In the genomic region with DNA sequence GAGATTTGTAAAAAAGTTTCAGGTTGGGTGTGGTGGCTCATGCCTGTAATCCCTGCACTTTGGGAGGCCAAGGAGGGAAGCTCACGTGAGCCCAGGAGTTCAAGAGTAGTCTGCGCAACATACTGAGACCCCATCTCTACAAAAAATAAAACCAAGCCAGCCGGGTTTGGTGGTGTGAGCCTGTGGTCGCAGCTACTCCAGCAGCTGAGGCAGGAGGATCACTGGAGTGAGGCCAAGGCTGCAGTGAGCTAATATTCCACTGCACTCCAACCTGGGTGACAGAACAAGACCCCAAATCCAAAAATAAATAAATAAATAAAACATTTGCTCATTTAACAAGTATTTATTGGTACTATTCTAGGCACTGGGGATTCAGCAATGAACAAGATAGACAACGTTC, we compare ENCODE assay signal across 9 cellular contexts. TPM values are rescaled to one million over a fixed set of nuclear protein-coding genes. Genes with fewer than 3 reads are reported as not detected.
DNase-seq lines count a peak whose midpoint lies in the region; ATAC-seq and TF ChIP-seq lines count a peak whose summit lies in the region.
"Had no signal": no experiment of that assay in that cellular context is flagged by ENCODE, and none has a peak within 500 bp of the region (broad histone marks: within the 10 kb centered on the region; RNA-seq: fewer than 3 reads in every experiment).

No MANE protein-coding gene starts in this region.

- no peaks in the 10 kb centered on the region for H3K27me3 ChIP-seq in GM06990 (replicated peaks; ENCODE audit: control insufficient read depth, insufficient read depth, low read length)
- H3K27me3 ChIP-seq: tibial nerve had no signal

- H3K4me3 Mint-ChIP-seq in dendritic cell treated with granulocyte-macrophage colony-stimulating factor and Interleukin-4, amounts not matched to agents 40 ng/mL and 50 ng/mL, for 4 days: peak overlapping the region; percentile 90
- H3K4me3 Mint-ChIP-seq in osteocyte (ENCODE audit: unreplicated experiment): peak overlapping the region; percentile 97

- peaks cover 34% of the 10 kb centered on the region for H3K4me1 Mint-ChIP-seq in dendritic cell treated with granulocyte-macrophage colony-stimulating factor and Interleukin-4, amounts not matched to agents 40 ng/mL and 50 ng/mL, for 4 days (ENCODE audit: low read depth)
- peaks cover 42% of the 10 kb centered on the region for H3K4me1 Mint-ChIP-seq in osteocyte (ENCODE audit: unreplicated experiment)

- intact Hi-C loops in dendritic cell treated with granulocyte-macrophage colony-stimulating factor and Interleukin-4, amounts not matched to agents 40 ng/mL and 50 ng/mL, for 4 days (cut with micrococcal nuclease): no loop called here

- H3K27me3 Mint-ChIP-seq in dendritic cell treated with granulocyte-macrophage colony-stimulating factor and Interleukin-4, amounts not matched to agents 40 ng/mL and 50 ng/mL, for 4 days: no peaks in the 10 kb centered on the region
- H3K27me3 Mint-ChIP-seq in osteocyte (ENCODE audit: unreplicated experiment): no peaks in the 10 kb centered on the region

- TF ChIP-seq POLR2A in NB4 (IDR thresholded peaks at IDR 0.05; ENCODE audit: extremely low read depth, insufficient read length): no peak

- DNase-seq in GM06990 (ENCODE audit: extremely low read depth, insufficient read length): no peak
- DNase-seq in NB4 (ENCODE audit: low read depth): no peak
- no peak for DNase-seq in osteocyte (ENCODE audit: extremely low spot score, unreplicated experiment)
- DNase-seq in NCI-H345 (lab: John Stamatoyannopoulos, UW): no peak
- DNase-seq: NCI-H446 treated with DMSO at 0.1 percent for 48 hours had no signal

- no peaks in the 10 kb centered on the region for H3K9me3 Mint-ChIP-seq in dendritic cell treated with granulocyte-macrophage colony-stimulating factor and Interleukin-4, amounts not matched to agents 40 ng/mL and 50 ng/mL, for 4 days
- no peaks in the 10 kb centered on the region for H3K9me3 Mint-ChIP-seq in osteocyte (ENCODE audit: unreplicated experiment)

- H3K4me3 ChIP-seq in GM06990 (replicated peaks; ENCODE audit: low read depth, low read length) (peak overlapping the region; percentile 93), NB4 (ENCODE audit: low read depth, low read length) (peak overlapping the region; percentile 90)

- no peak for TF ChIP-seq CTCF in GM06990 (IDR thresholded peaks at IDR 0.05; ENCODE audit: insufficient read depth, low read length, poor library complexity, severe bottlenecking)
- no peak for TF ChIP-seq CTCF in NB4 (IDR thresholded peaks at IDR 0.05; ENCODE audit: low read depth, low read length)
- no peak for TF ChIP-seq CTCF in osteocyte (IDR thresholded peaks at IDR 0.05)

- peaks cover 4% of the 10 kb centered on the region for H3K36me3 ChIP-seq in GM06990 (ENCODE audit: control insufficient read depth, insufficient read depth, low read length)

- no peak for ATAC-seq in GM19324 (IDR thresholded peaks at IDR 0.05; ENCODE audit: low FRiP score, unreplicated experiment)
- no peak for ATAC-seq in HG03135 (IDR thresholded peaks at IDR 0.05; ENCODE audit: unreplicated experiment)

- H3K27ac Mint-ChIP-seq in dendritic cell treated with granulocyte-macrophage colony-stimulating factor and Interleukin-4, amounts not matched to agents 40 ng/mL and 50 ng/mL, for 4 days: peak overlapping the region; percentile 91
- peak overlapping the region; percentile 99 for H3K27ac Mint-ChIP-seq in osteocyte (ENCODE audit: unreplicated experiment)

- peaks cover 67% of the 10 kb centered on the region for H3K36me3 Mint-ChIP-seq in dendritic cell treated with granulocyte-macrophage colony-stimulating factor and Interleukin-4, amounts not matched to agents 40 ng/mL and 50 ng/mL, for 4 days (ENCODE audit: low read depth)
- H3K36me3 Mint-ChIP-seq in osteocyte (ENCODE audit: unreplicated experiment): peaks cover 9% of the 10 kb centered on the region

RNA-seq across cellular contexts. Expression of gene CHCHD1, which starts 1.5 kb away (rescaled TPM):
- 19.9 and 22.3 TPM in 2 replicates for total RNA-seq in osteocyte

RNA-seq across cellular contexts. Expression of gene ZSWIM8, which starts 5.1 kb away (rescaled TPM):
- total RNA-seq in osteocyte: 164 and 186 TPM in 2 replicates

RNA-seq across cellular contexts. Expression of gene NDST2, which starts 31.1 kb away (rescaled TPM):
- 32.2 and 39.1 TPM in 2 replicates for total RNA-seq in osteocyte

RNA-seq across cellular contexts. Expression of gene SEC24C, which starts 36.1 kb away (rescaled TPM):
- total RNA-seq in osteocyte: 64.1 and 64.2 TPM in 2 replicates
